In genomic region chr12:91382081-91382543, GRCh38 we compare ENCODE assay signal across 8 cellular contexts.
DNase-seq lines count a peak whose midpoint lies in the region; ATAC-seq, FAIRE-seq and TF ChIP-seq lines count a peak whose summit lies in the region.

No MANE protein-coding gene starts in this region.

- WGBS in HepG2 (ENCODE audit: low lambda C conversion rate): 0% methylated on average over 4 of the region's 4 CpGs

- peaks cover 8% of the 10 kb centered on the region for H3K27me3 ChIP-seq in A673 (replicated peaks; ENCODE audit: insufficient read depth, low read depth, low read length, poor library complexity)
- no peaks in the 10 kb centered on the region for H3K27me3 ChIP-seq in HepG2 (ENCODE audit: control insufficient read depth in 1 of 2, insufficient read depth in 2 of 2, low read length in 2 of 2)

- ATAC-seq in GM18870 (IDR thresholded peaks at IDR 0.05; ENCODE audit: unreplicated experiment): peak; percentile 75
- peak; percentile 84 for ATAC-seq in HG03354 (IDR thresholded peaks at IDR 0.05; ENCODE audit: poor library complexity, severe bottlenecking, unreplicated experiment)
- peak; percentile 74 for ATAC-seq in HepG2

- in situ Hi-C loops in HepG2 (cut with HindIII; ENCODE audit: extremely low pct_ligation_motif_present, low pct_unique_long_range_greater_than_20kb): loop anchor here (25.0 kb wide), 2 partner anchors 1030 to 1230 kb away; no protein-coding TSS in a partner anchor

- H3K4me1 ChIP-seq in A673 (ENCODE audit: insufficient read depth, low read length, poor library complexity, severe bottlenecking) (peaks cover 19% of the 10 kb centered on the region), HepG2 (ENCODE audit: insufficient read depth, low read length) (no peaks in the 10 kb centered on the region)

- POLR2A ChIA-PET in A673 (lab: Charles Lee; ENCODE audit: low non-redundant PET): interaction anchor here (0.5 kb wide), 1 partner anchor 763 kb away, joined by 4 read pairs; no protein-coding TSS in a partner anchor
- POLR2A ChIA-PET in HepG2 (lab: Yijun Ruan, JAX): no interaction called here

- FAIRE-seq in HepG2 (lab: Jason Lieb, UNC): peak; percentile 62

- TF ChIP-seq CTCF in A673 (conservative IDR thresholded peaks at IDR 0.05; ENCODE audit: low read depth, low read length) (peak; percentile 93), HepG2 (CRISPR knock-in tag; IDR thresholded peaks at IDR 0.05) (peak; percentile 83)

- no peaks in the 10 kb centered on the region for H4K20me1 ChIP-seq in HepG2 (ENCODE audit: insufficient read depth, low read length)

- peak; percentile 57 for TF ChIP-seq RAD21 in HepG2 (CRISPR knock-in tag; IDR thresholded peaks at IDR 0.05)

- H3K36me3 ChIP-seq in A673 (ENCODE audit: insufficient read depth, low read length, poor library complexity, severe bottlenecking) (no peaks in the 10 kb centered on the region), HepG2 (replicated peaks in 1 of 2; ENCODE audit: control insufficient read depth in 1 of 2, insufficient read depth in 2 of 2, low read length in 2 of 2) (no peaks in the 10 kb centered on the region)

- intact Hi-C loops in A673 (cut with micrococcal nuclease; ENCODE audit: unreplicated experiment) (loop anchor here (1.0 to 10.0 kb wide), 5 partner anchors 195 to 1223 kb away; no protein-coding TSS in a partner anchor), HepG2 (cut with micrococcal nuclease; ENCODE audit: unreplicated experiment) (loop anchor here (1.0 to 10.0 kb wide), 5 partner anchors 313 to 1268 kb away; no protein-coding TSS in a partner anchor)

- peak; percentile 82 for DNase-seq in A673 (ENCODE audit: low spot score)
- peak; percentile 85 to 89 for DNase-seq in NCI-H524 (lab: John Stamatoyannopoulos, UW)
- peak; percentile 88 for DNase-seq in activated CD4-positive, alpha-beta T cell treated with anti-CD3 and anti-CD28 coated beads for 48 hours
- peak; percentile 78 for DNase-seq in dedifferentiated amniotic fluid mesenchymal stem cell (ENCODE audit: extremely low spot score)
- DNase-seq in HepG2 (ENCODE audit: low spot score): peak; percentile 37
- peak; percentile 90 to 91 for DNase-seq in stimulated activated CD4-positive, alpha-beta T cell treated with anti-CD3 and anti-CD28 coated beads, Interleukin-2, amount 100 ng/mL, for 48 hours

- H3K4me3 ChIP-seq in A673 (ENCODE audit: low read depth, low read length, poor library complexity, severe bottlenecking): peak overlapping the region; percentile 37
- H3K4me3 ChIP-seq in HepG2 (replicated peaks in 1 of 3; ENCODE audit: insufficient read depth in 1 of 3, low read depth in 2 of 3, low read length in 3 of 3): no peak overlapping the region

- H3K27ac ChIP-seq in A673 (ENCODE audit: low read depth, low read length, poor library complexity, severe bottlenecking) (no peak overlapping the region), HepG2 (ENCODE audit: extremely low read length, insufficient read depth, low read length) (no peak overlapping the region)

- TF ChIP-seq POLR2A in HepG2 (IDR thresholded peaks at IDR 0.05; ENCODE audit: insufficient read depth in 1 of 2, low read depth in 2 of 2, low read length in 2 of 2): no peak

- H3K9ac ChIP-seq in HepG2 (ENCODE audit: insufficient read depth, low read depth, low read length): no peak overlapping the region

- no peak overlapping the region for H3K4me2 ChIP-seq in HepG2 (ENCODE audit: low read depth, low read length)

- H2AFZ ChIP-seq in HepG2 (ENCODE audit: low read length): no peak overlapping the region

- no TSS peak for BruUV-seq in A673 (replicated peaks; lab: Mats Ljungman, UMichigan)
- BruUV-seq in HepG2 (replicated peaks; lab: Mats Ljungman, UMichigan): no TSS peak

- CTCF ChIA-PET in A673 (lab: Charles Lee) (interaction anchor here (0.5 to 2.2 kb wide), 11 partner anchors 21 to 1267 kb away, joined by 3 to 10 read pairs (median 4); no protein-coding TSS in a partner anchor), HepG2 (lab: Yijun Ruan, JAX; ENCODE audit: low intra/inter-chr PET ratio, low total read pairs) (interaction anchor here (0.8 to 1.7 kb wide), 4 partner anchors 1026 to 1268 kb away, joined by 4 to 7 read pairs (median 6); no protein-coding TSS in a partner anchor)

- TF ChIP-seq EP300 in HepG2 (IDR thresholded peaks at IDR 0.05; ENCODE audit: low read depth in 2 of 2, low read length in 2 of 2): no peak
- TF ChIP-seq EP300 in HepG2 (CRISPR knock-in tag; IDR thresholded peaks at IDR 0.05; ENCODE audit: borderline replicate concordance): no peak

- H3K9me3 ChIP-seq in A673 (ENCODE audit: low read depth, low read length, poor library complexity, severe bottlenecking) (no peaks in the 10 kb centered on the region), HepG2 (ENCODE audit: low read length) (no peaks in the 10 kb centered on the region)

- no peaks in the 10 kb centered on the region for H3K79me2 ChIP-seq in HepG2 (ENCODE audit: insufficient read depth, low read length)

TF ChIP-seq in HepG2, 621 proteins besides CTCF, POLR2A, EP300 and RAD21:
- TF ChIP-seq XRCC5 (optimal IDR thresholded peaks at IDR 0.05; ENCODE audit: low read length): no peak
- TF ChIP-seq KDM5A (IDR thresholded peaks at IDR 0.05; ENCODE audit: borderline replicate concordance, low read length): no peak
- no peak for TF ChIP-seq ZNF564 (CRISPR knock-in tag; IDR thresholded peaks at IDR 0.05)
- TF ChIP-seq ZBTB25 (CRISPR knock-in tag; IDR thresholded peaks at IDR 0.05): no peak
- no peak for TF ChIP-seq ZBTB8A (CRISPR knock-in tag; IDR thresholded peaks at IDR 0.05; ENCODE audit: borderline replicate concordance, low read depth)
- TF ChIP-seq ISL2 (CRISPR knock-in tag; IDR thresholded peaks at IDR 0.05): no peak
- peak; percentile 89 for TF ChIP-seq STAG1 (CRISPR knock-in tag; IDR thresholded peaks at IDR 0.05)
- no peak for TF ChIP-seq MIER3 (CRISPR knock-in tag; IDR thresholded peaks at IDR 0.05; ENCODE audit: borderline replicate concordance)
- no peak for TF ChIP-seq FLYWCH1 (CRISPR knock-in tag; IDR thresholded peaks at IDR 0.05)
- peak; percentile 74 for TF ChIP-seq ZKSCAN1 (IDR thresholded peaks at IDR 0.05; ENCODE audit: low read length)
- TF ChIP-seq REPIN1 (CRISPR knock-in tag; IDR thresholded peaks at IDR 0.05; ENCODE audit: borderline replicate concordance, low read depth): no peak
- no peak for TF ChIP-seq ZNF574 (CRISPR knock-in tag; IDR thresholded peaks at IDR 0.05)
- TF ChIP-seq SMC3 (IDR thresholded peaks at IDR 0.05; ENCODE audit: low read length): peak; percentile 57
- no peak for TF ChIP-seq JARID2 (CRISPR knock-in tag; IDR thresholded peaks at IDR 0.05; ENCODE audit: insufficient replicate concordance)
- TF ChIP-seq TARDBP (CRISPR knock-in tag; IDR thresholded peaks at IDR 0.05): no peak

Comparison
In these comparisons a context has a peak if more than half of its experiments do, and no peak if none do; other contexts are left out.
1. DNase-seq: peak in every context shown above with its lines; median percentile 90 in stimulated activated CD4-positive, alpha-beta T cell treated with anti-CD3 and anti-CD28 coated beads, Interleukin-2, amount 100 ng/mL, for 48 hours; 88 in activated CD4-positive, alpha-beta T cell treated with anti-CD3 and anti-CD28 coated beads for 48 hours; 87 in NCI-H524; 82 in A673; 78 in dedifferentiated amniotic fluid mesenchymal stem cell; 37 in HepG2.